ENCODE assay signal across 11 cellular contexts in the genomic region with DNA sequence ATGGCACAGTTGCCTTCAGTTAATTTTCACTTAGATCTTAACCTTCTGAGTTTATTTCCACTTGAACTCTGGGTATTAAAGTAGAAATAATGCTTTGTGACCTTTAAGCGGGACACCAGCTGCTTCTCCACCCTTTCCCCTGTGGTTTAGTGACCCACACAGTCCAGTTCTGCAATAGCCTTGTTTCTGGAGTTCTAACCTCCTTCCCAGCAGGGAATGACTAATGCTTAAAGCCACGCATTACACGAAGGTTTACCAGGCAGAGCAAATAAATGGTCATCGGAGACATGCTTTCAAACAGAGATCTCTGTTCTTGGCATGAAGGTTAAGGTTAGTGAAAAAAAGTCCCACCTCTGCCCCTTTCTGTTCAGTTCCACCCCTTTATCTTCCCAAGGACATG. TPM values are rescaled to one million over a fixed set of nuclear protein-coding genes. Genes with fewer than 3 reads are reported as not detected.
DNase-seq lines count a peak whose midpoint lies in the region; ATAC-seq and TF ChIP-seq lines count a peak whose summit lies in the region.
"Had no signal": no experiment of that assay in that cellular context is flagged by ENCODE, and none has a peak within 500 bp of the region (broad histone marks: within the 10 kb centered on the region; RNA-seq: fewer than 3 reads in every experiment).

No MANE protein-coding gene starts in this region.

- peak; percentile 89 for ATAC-seq in IMR-90 (ENCODE audit: low read depth)
- no peak for ATAC-seq in HG03095 (IDR thresholded peaks at IDR 0.05; ENCODE audit: unreplicated experiment)

- H3K4me1 ChIP-seq in IMR-90 (ENCODE audit: control insufficient read depth, insufficient read depth, low read length) (peaks cover 27% of the 10 kb centered on the region), liver (ENCODE audit: control insufficient read depth in 4 of 4, insufficient read depth in 4 of 4, low read length in 3 of 4) (no peaks in the 10 kb centered on the region), thyroid gland (no peaks in the 10 kb centered on the region)

- peak overlapping the region; percentile 33 for H3K4me2 ChIP-seq in IMR-90 (ENCODE audit: low read depth, low read length)
- H3K4me2 ChIP-seq: PC-9 had no signal

- peak overlapping the region; percentile 51 for H3K23ac ChIP-seq in IMR-90 (ENCODE audit: low read depth, low read length)

- peak overlapping the region; percentile 33 to 90 for H4K8ac ChIP-seq in IMR-90 (ENCODE audit: low read depth in 2 of 2, low read length in 2 of 2)

- peaks cover 0 to 5% of the 10 kb centered on the region in 2 experiments; a peak in 1 of 4 replicates for H3K79me1 ChIP-seq in IMR-90 (ENCODE audit: low read depth in 1 of 2, low read length in 2 of 2)

- peak overlapping the region; percentile 83 for H2AK5ac ChIP-seq in IMR-90 (ENCODE audit: low read depth, low read length)

- peak overlapping the region; percentile 81 for H3K56ac ChIP-seq in IMR-90 (ENCODE audit: extremely low read depth, insufficient read depth, low read length)

- peak overlapping the region; percentile 92 for H2BK120ac ChIP-seq in IMR-90 (ENCODE audit: low read depth, low read length)

- H3K27me3 ChIP-seq in IMR-90 (ENCODE audit: control insufficient read depth, insufficient read depth, low read length), result no peaks in the 10 kb centered on the region
- no peaks in the 10 kb centered on the region for H3K27me3 ChIP-seq in liver (ENCODE audit: control insufficient read depth in 4 of 4, insufficient read depth in 4 of 4, low read length in 3 of 4)
- no peaks in the 10 kb centered on the region for H3K27me3 ChIP-seq in thyroid gland
- H3K27me3 ChIP-seq: cardiac muscle cell had no signal

- no peak overlapping the region for H2AFZ ChIP-seq in IMR-90 (replicated peaks; ENCODE audit: low read length, poor library complexity)
- H2AFZ ChIP-seq: PC-9 had no signal

- peaks cover 18% of the 10 kb centered on the region for H3K9me1 ChIP-seq in IMR-90 (ENCODE audit: insufficient read depth, low read length)

- no peaks in the 10 kb centered on the region for H4K20me1 ChIP-seq in IMR-90 (ENCODE audit: insufficient read depth, low read length)

- TF ChIP-seq RAD21 in IMR-90 (IDR thresholded peaks at IDR 0.05; ENCODE audit: low read length) (peak; percentile 48), liver (IDR thresholded peaks at IDR 0.05) (no peak)

- peak overlapping the region; percentile 83 for H2BK15ac ChIP-seq in IMR-90 (ENCODE audit: low read depth, low read length)

- CTCF ChIA-PET in IMR-90 (lab: Yijun Ruan, JAX), result interaction anchor here (1.1 kb wide), 1 partner anchor 97 kb away, joined by 3 read pairs; no protein-coding TSS in a partner anchor

- H3K9me3 ChIP-seq in IMR-90 (ENCODE audit: control insufficient read depth, insufficient read depth, low read length) (no peaks in the 10 kb centered on the region), liver (ENCODE audit: control insufficient read depth in 4 of 4, low read length in 3 of 4) (peaks cover 0 to 4% (median 0%) of the 10 kb centered on the region in 4 donors), thyroid gland (no peaks in the 10 kb centered on the region)

- TF ChIP-seq POLR2A in IMR-90 (IDR thresholded peaks at IDR 0.05; ENCODE audit: low read depth, low read length) (no peak; the same call in 1 of the 2 replicates), thyroid gland (IDR thresholded peaks at IDR 0.05) (no peak)

- intact Hi-C loops in IMR-90 (cut with micrococcal nuclease), result loop anchor here (10.0 kb wide), 1 partner anchor 254 kb away; no protein-coding TSS in a partner anchor
- intact Hi-C loops in thyroid gland (cut with DNase I), result no loop called here

- DNase-seq in IMR-90 (peak; percentile 97), dedifferentiated amniotic fluid mesenchymal stem cell (ENCODE audit: extremely low spot score) (peak; percentile 87), thyroid gland (no peak), NCI-H2196 (lab: John Stamatoyannopoulos, UW; ENCODE audit: unreplicated experiment) (no peak), NCI-H1417 (lab: John Stamatoyannopoulos, UW) (no peak)
- no peak for DNase-seq in stimulated activated CD4-positive, alpha-beta T cell treated with anti-CD3 and anti-CD28 coated beads, Interleukin-4, amount 100 ng/mL, for 1 hour
- DNase-seq: PC-9; stimulated activated CD4-positive, alpha-beta T cell treated with anti-CD3 and anti-CD28 coated beads, Interleukin-1b, Interleukin-23, amount 100 ng/mL, for 48 hours had no signal

- POLR2A ChIA-PET in IMR-90 (lab: Charles Lee; ENCODE audit: unreplicated experiment), result no interaction called here

- H3K4me3 ChIP-seq in IMR-90 (ENCODE audit: insufficient read depth, low read depth, low read length) (no peak overlapping the region), liver (ENCODE audit: low read depth in 1 of 3, low read length in 3 of 3) (no peak overlapping the region), thyroid gland (replicated peaks in 1 of 3) (no peak overlapping the region)
- H3K4me3 ChIP-seq: cardiac muscle cell, PC-9 had no signal

- TF ChIP-seq CTCF in IMR-90 (conservative IDR thresholded peaks at IDR 0.05; ENCODE audit: low read depth, low read length) (0 out of 2 replicates have a peak, but pooled peaks have one; percentile 23), liver (IDR thresholded peaks at IDR 0.05; ENCODE audit: low read depth, low read length, missing input control) (no peak), thyroid gland (IDR thresholded peaks at IDR 0.05) (no peak)

- H3K27ac ChIP-seq in IMR-90 (ENCODE audit: insufficient read depth, low read length), result peak overlapping the region; percentile 94
- H3K27ac ChIP-seq in liver (ENCODE audit: low read depth in 1 of 2, low read length in 2 of 2), result no peak overlapping the region
- H3K27ac ChIP-seq in thyroid gland, result peak overlapping the region in 2 of 3 donors; percentile 33 to 49
- H3K27ac ChIP-seq: cardiac muscle cell, PC-9 had no signal

- H3K4ac ChIP-seq in IMR-90 (ENCODE audit: low read depth, low read length), result peak overlapping the region; percentile 81

- peak overlapping the region; percentile 87 for H2BK20ac ChIP-seq in IMR-90 (ENCODE audit: low read depth, low read length)

- no TSS peak for BruUV-seq in IMR-90 (replicated peaks; lab: Mats Ljungman, UMichigan)

- H4K5ac ChIP-seq in IMR-90 (ENCODE audit: low read depth, low read length), result peak overlapping the region; percentile 86

- H3K9ac ChIP-seq in IMR-90 (ENCODE audit: low read depth, low read length) (0 out of 2 replicates have a peak overlapping the region, but pooled peaks have one; percentile 9), liver (ENCODE audit: low read depth in 1 of 2, low read length in 2 of 2) (no peak overlapping the region)

- peak overlapping the region; percentile 97 for H3K18ac ChIP-seq in IMR-90 (ENCODE audit: low read depth, low read length)

- in situ Hi-C loops in IMR-90 (cut with MboI; ENCODE audit: low sequenced_read_pairs), result no loop called here

- dilution Hi-C loops in IMR-90 (cut with HindIII; ENCODE audit: low sequenced_read_pairs, unreplicated experiment), result no loop called here

- no peak overlapping the region for H2AK9ac ChIP-seq in IMR-90 (replicated peaks; ENCODE audit: low read depth, low read length, poor library complexity)

- H3K36me3 ChIP-seq in IMR-90 (ENCODE audit: control insufficient read depth, insufficient read depth, low read length) (no peaks in the 10 kb centered on the region), liver (ENCODE audit: control insufficient read depth in 4 of 4, insufficient read depth in 3 of 4, low read depth in 1 of 4, low read length in 3 of 4) (no peaks in the 10 kb centered on the region), thyroid gland (no peaks in the 10 kb centered on the region)
- H3K36me3 ChIP-seq: cardiac muscle cell had no signal

- H4K91ac ChIP-seq in IMR-90 (ENCODE audit: insufficient read depth, low read depth, low read length), result peak overlapping the region; percentile 94

- peak overlapping the region; percentile 83 for H3K14ac ChIP-seq in IMR-90 (replicated peaks; ENCODE audit: low read depth, low read length)

- H2BK5ac ChIP-seq in IMR-90 (ENCODE audit: low read depth, low read length, poor library complexity, severe bottlenecking), result peak overlapping the region; percentile 96

- WGBS in IMR-90 (ENCODE audit: extremely low coverage in 2 of 2, insufficient read length in 1 of 2), 2 experiments, result no CpG with 5 or more reads among the region's 4 CpGs
- 55% methylated on average over 4 of the region's 4 CpGs for WGBS in liver
- 63 to 72% methylated on average over 4 of the region's 4 CpGs for WGBS in thyroid gland, 2 donors

TF ChIP-seq in IMR-90, 13 proteins besides CTCF, POLR2A, EP300 and RAD21 (continues in another document):
- TF ChIP-seq RCOR1 (IDR thresholded peaks at IDR 0.05; ENCODE audit: insufficient replicate concordance, low read length), result no peak
- TF ChIP-seq BHLHE40 (IDR thresholded peaks at IDR 0.05; ENCODE audit: low read depth, low read length), result no peak
- no peak for TF ChIP-seq RFX5 (IDR thresholded peaks at IDR 0.05; ENCODE audit: low read depth, low read length)
- 0 out of 2 replicates have a peak, but pooled peaks have one; percentile 0 for TF ChIP-seq MAFK (IDR thresholded peaks at IDR 0.05; ENCODE audit: low read depth, low read length)
- peak; percentile 88 for TF ChIP-seq FOS (IDR thresholded peaks at IDR 0.05; ENCODE audit: low read depth, low read length)
- TF ChIP-seq NFE2L2 (IDR thresholded peaks at IDR 0.05; ENCODE audit: low read depth, low read length), result no peak

TF ChIP-seq in liver, 16 proteins besides CTCF, POLR2A, EP300 and RAD21 (continues in another document):
- TF ChIP-seq HNF4G (IDR thresholded peaks at IDR 0.05), result no peak
- no peak for TF ChIP-seq HNF4A (conservative IDR thresholded peaks at IDR 0.05)
- TF ChIP-seq JUND (IDR thresholded peaks at IDR 0.05), result no peak
- no peak for TF ChIP-seq EGR1 (IDR thresholded peaks at IDR 0.05; ENCODE audit: low read depth in 2 of 2)
- TF ChIP-seq TAF1 (conservative IDR thresholded peaks at IDR 0.05), result no peak
- TF ChIP-seq GABPA (IDR thresholded peaks at IDR 0.05 in 1 of 2, conservative IDR thresholded peaks at IDR 0.05 in 1 of 2), result no peak
- TF ChIP-seq RXRA (IDR thresholded peaks at IDR 0.05), result peak in 1 of 2 donors; percentile 25
- TF ChIP-seq, protein P1, sequence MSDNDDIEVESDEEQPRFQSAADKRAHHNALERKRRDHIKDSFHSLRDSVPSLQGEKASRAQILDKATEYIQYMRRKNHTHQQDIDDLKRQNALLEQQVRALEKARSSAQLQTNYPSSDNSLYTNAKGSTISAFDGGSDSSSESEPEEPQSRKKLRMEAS (IDR thresholded peaks at IDR 0.05), result no peak

RNA-seq across cellular contexts. Expression of a gene that starts 25.3 kb away (rescaled TPM):
- total RNA-seq in IMR-90 (2012; rRNA removed) (0.28 and 0.36 TPM in 2 replicates), liver (under 1 TPM; 0.05 to 0.50 TPM), thyroid gland (10 to 100 TPM; 15.2 to 99.7 (median 46.0) TPM)
- polyA plus RNA-seq in IMR-90 (2012; rRNA removed) (0.27 and 0.32 TPM in 2 replicates), liver (under 1 TPM; 0.24 to 0.29 TPM)
- 0.50 and 0.54 TPM in 2 replicates for polyA plus RNA-seq in IMR-90 (2012; cell fraction: cytosol; rRNA removed)
- polyA plus RNA-seq in IMR-90 (2012; cell fraction: nucleus; rRNA removed; ENCODE audit: low replicate concordance), result 0.35 and 1.4 TPM in 2 replicates
- total RNA-seq: PC-9 had no signal
- polyA plus RNA-seq: cardiac muscle cell had no signal

RNA-seq across cellular contexts. Expression of a gene that starts 51.7 kb away (rescaled TPM):
- total RNA-seq in IMR-90 (2012; rRNA removed), result not detected in 2 replicates
- not detected in 2 replicates for polyA plus RNA-seq in IMR-90 (2012; rRNA removed)
- polyA plus RNA-seq in IMR-90 (2012; cell fraction: cytosol; rRNA removed), result not detected in 2 replicates
- not detected in 2 replicates for polyA plus RNA-seq in IMR-90 (2012; cell fraction: nucleus; rRNA removed; ENCODE audit: low replicate concordance)
- total RNA-seq in liver, result not detected
- under 1 TPM; 0.08 to 0.31 TPM for polyA plus RNA-seq in liver
- under 1 TPM in 1 of 4 donors, not detected in 3; 0.27 TPM for total RNA-seq in thyroid gland
- total RNA-seq: cardiac muscle cell, PC-9 had no signal
- polyA plus RNA-seq: cardiac muscle cell had no signal

Comparison
In these comparisons a context has a peak if more than half of its experiments do, and no peak if none do; other contexts are left out.
1. DNase-seq: peak in IMR-90 (single experiment) and dedifferentiated amniotic fluid mesenchymal stem cell (single experiment); none in thyroid gland (0 of 2), NCI-H2196 (single experiment), stimulated activated CD4-positive, alpha-beta T cell treated with anti-CD3 and anti-CD28 coated beads, Interleukin-4, amount 100 ng/mL, for 1 hour (single experiment) and NCI-H1417 (0 of 3).
2. H3K27ac ChIP-seq: peak in IMR-90 (single experiment) and thyroid gland (2 of 3); none in liver (0 of 2).
3. RNA of a gene that starts 25.3 kb away (total RNA-seq): 15.2 to 99.7 TPM in thyroid gland; 0.05 to 0.50 TPM in liver and 0.28 to 0.36 TPM in IMR-90; every median in the first group is over 10 times any median in the second.